In the genomic region with DNA sequence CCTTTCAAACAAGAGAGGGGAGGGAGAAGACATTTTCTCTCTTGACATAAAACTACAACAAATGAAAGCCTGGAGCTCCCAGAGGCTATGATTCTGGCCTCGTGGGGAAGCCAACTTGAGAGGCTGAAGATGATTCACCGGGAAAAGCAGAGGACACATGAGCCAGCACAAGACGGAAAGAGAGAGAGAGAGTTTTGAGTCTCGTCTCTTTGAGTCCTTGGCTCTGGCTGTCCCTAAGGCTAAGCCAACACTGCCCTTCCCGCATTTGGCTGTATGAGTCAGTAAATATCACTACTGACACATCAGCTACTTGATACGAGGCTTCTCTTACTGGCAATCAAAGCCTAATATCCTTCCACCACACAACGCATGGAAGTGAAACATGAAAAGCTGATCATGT, we compare ENCODE assay signal across 27 cellular contexts.
"Had no signal": no experiment of that assay in that cellular context is flagged by ENCODE, and none has a peak within 500 bp of the region (broad histone marks: within the 10 kb centered on the region; RNA-seq: fewer than 3 reads in every experiment).

No MANE protein-coding gene starts in this region.

- H3K9me3 Mint-ChIP-seq: activated naive CD4-positive, alpha-beta T cell treated with anti-CD3 and anti-CD28 coated beads, Interleukin-2, amount 50 U/mL, for 24 hours; activated T-cell treated with anti-CD3 and anti-CD28 coated beads, Interleukin-2, amount 50 U/mL, for 24 hours; activated T-helper 1 cell treated with anti-CD3 and anti-CD28 coated beads, Interleukin-12 subunit alpha, Interleukin-12 subunit beta, Interleukin-2, Interleukin-4 antibody, amounts not matched to agents 30 ng/mL and 10 ng/mL and 1 ng/mL, durations not matched to agents 14 hours and 24 hours and 36 hours had no signal

- ATAC-seq: activated CD4-positive, CD25-positive, alpha-beta regulatory T cell treated with anti-CD3 and anti-CD28 coated beads, Interleukin-2, amount 50 U/mL, for 24 hours; activated CD8-positive, alpha-beta memory T cell treated with anti-CD3 and anti-CD28 coated beads, Interleukin-2, amount 10 ng/mL, durations not matched to agents 7 days and 5 days; body of pancreas; K562; T-helper 17 cell had no signal

- H3K4me1 ChIP-seq: ascending aorta, body of pancreas had no signal

- DNase-seq: activated CD4-positive, alpha-beta T cell treated with anti-CD3 and anti-CD28 coated beads for 48 hours; activated CD4-positive, alpha-beta T cell treated with anti-CD3 and anti-CD28 coated beads, Interleukin-2, amount 50 U/mL, for 4 hours; activated CD8-positive, alpha-beta memory T cell treated with anti-CD3 and anti-CD28 coated beads, Interleukin-2, amount 10 ng/mL, durations not matched to agents 7 days and 5 days; activated effector memory CD4-positive, alpha-beta T cell treated with Interleukin-2 at 50 U/mL for 16 hours; activated naive CD4-positive, alpha-beta T cell; activated T-cell treated with anti-CD3 and anti-CD28 coated beads, Interleukin-2, amount 50 U/mL, for 24 hours; amniotic stem cell; body of pancreas; central memory CD4-positive, alpha-beta T cell; Karpas-422; MV-4-11; NCI-H1092 treated with DMSO at 0.1 percent for 48 hours; NCI-H1417 treated with DMSO at 0.1 percent for 48 hours; NCI-H1694; NCI-H2081; NCI-H226; NCI-H526 treated with DMSO at 0.1 percent for 48 hours; NCI-H82; PC-9; SIG-M5; T-helper 17 cell; T-helper 9 cell had no signal

- H3K27me3 ChIP-seq: ascending aorta had no signal

- H3K36me3 Mint-ChIP-seq: activated CD8-positive, alpha-beta memory T cell treated with anti-CD3 and anti-CD28 coated beads, Interleukin-2, amount 10 ng/mL, durations not matched to agents 7 days and 5 days; activated naive CD4-positive, alpha-beta T cell treated with anti-CD3 and anti-CD28 coated beads, Interleukin-2, amount 50 U/mL, for 24 hours had no signal

- H3K36me3 ChIP-seq: ascending aorta had no signal

- H3K4me1 Mint-ChIP-seq: activated CD8-positive, alpha-beta memory T cell treated with anti-CD3 and anti-CD28 coated beads, Interleukin-2, amount 10 ng/mL, durations not matched to agents 7 days and 5 days; activated naive CD4-positive, alpha-beta T cell treated with anti-CD3 and anti-CD28 coated beads, Interleukin-2, amount 50 U/mL, for 24 hours; T-helper 17 cell had no signal

- H3K4me3 ChIP-seq: ascending aorta, body of pancreas, K562, PC-9 had no signal

- H3K4me3 Mint-ChIP-seq: activated CD8-positive, alpha-beta memory T cell treated with anti-CD3 and anti-CD28 coated beads, Interleukin-2, amount 10 ng/mL, durations not matched to agents 7 days and 5 days; activated naive CD4-positive, alpha-beta T cell treated with anti-CD3 and anti-CD28 coated beads, Interleukin-2, amount 50 U/mL, for 24 hours; activated T-cell treated with anti-CD3 and anti-CD28 coated beads, Interleukin-2, amount 50 U/mL, for 24 hours; activated T-helper 1 cell treated with anti-CD3 and anti-CD28 coated beads, Interleukin-12 subunit alpha, Interleukin-12 subunit beta, Interleukin-2, Interleukin-4 antibody, amounts not matched to agents 30 ng/mL and 10 ng/mL and 1 ng/mL, durations not matched to agents 14 hours and 24 hours and 36 hours; T-helper 17 cell had no signal

- H3K9me3 ChIP-seq: ascending aorta, body of pancreas had no signal

- H3K27ac ChIP-seq: ascending aorta, body of pancreas, PC-9 had no signal

- H3K27ac Mint-ChIP-seq: activated CD8-positive, alpha-beta memory T cell treated with anti-CD3 and anti-CD28 coated beads, Interleukin-2, amount 10 ng/mL, durations not matched to agents 7 days and 5 days; activated naive CD4-positive, alpha-beta T cell treated with anti-CD3 and anti-CD28 coated beads, Interleukin-2, amount 50 U/mL, for 24 hours; activated T-cell treated with anti-CD3 and anti-CD28 coated beads, Interleukin-2, amount 50 U/mL, for 24 hours; activated T-helper 1 cell treated with anti-CD3 and anti-CD28 coated beads, Interleukin-12 subunit alpha, Interleukin-12 subunit beta, Interleukin-2, Interleukin-4 antibody, amounts not matched to agents 30 ng/mL and 10 ng/mL and 1 ng/mL, durations not matched to agents 14 hours and 24 hours and 36 hours; T-helper 17 cell had no signal
